13 cellular contexts compared by ENCODE assay signal in the genomic region with DNA sequence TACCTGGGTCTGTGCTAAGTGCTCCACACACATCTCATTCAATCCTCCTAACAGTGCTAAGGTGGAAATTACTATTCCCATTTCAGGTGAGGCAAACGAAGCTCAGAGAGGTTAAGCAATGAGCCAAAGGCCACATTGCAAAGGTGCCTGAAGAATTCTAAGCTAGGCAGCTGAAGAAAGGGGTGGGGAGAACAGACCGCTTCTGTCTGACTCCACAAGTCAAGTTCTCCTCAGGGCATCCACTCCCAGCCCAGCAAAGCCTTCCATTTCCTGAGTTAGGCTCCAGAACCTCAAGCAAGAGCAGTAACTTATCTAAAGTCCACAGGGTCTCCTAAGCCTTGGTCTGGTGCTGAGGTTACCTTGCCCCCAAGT. TPM values are rescaled to one million over a fixed set of nuclear protein-coding genes. Genes with fewer than 3 reads are reported as not detected.
DNase-seq lines count a peak whose midpoint lies in the region; ATAC-seq and TF ChIP-seq lines count a peak whose summit lies in the region.
"Had no signal": no experiment of that assay in that cellular context is flagged by ENCODE, and none has a peak within 500 bp of the region (broad histone marks: within the 10 kb centered on the region; RNA-seq: fewer than 3 reads in every experiment).

No MANE protein-coding gene starts in this region.

- peaks cover 26% of the 10 kb centered on the region for H3K36me3 Mint-ChIP-seq in neural progenitor cell

- H3K79me2 ChIP-seq in neural progenitor cell (ENCODE audit: low read depth), result no peaks in the 10 kb centered on the region

- H3K4me2 ChIP-seq in neural progenitor cell, result no peak overlapping the region

- no peak overlapping the region for H3K9ac ChIP-seq in neural progenitor cell

- peak overlapping the region; percentile 94 for H3K27ac Mint-ChIP-seq in neural progenitor cell

- no peak for TF ChIP-seq CTCF in AG04450 (IDR thresholded peaks at IDR 0.05; ENCODE audit: low read depth, low read length)
- no peak for TF ChIP-seq CTCF in Panc1 (IDR thresholded peaks at IDR 0.05)
- TF ChIP-seq CTCF in neural progenitor cell (IDR thresholded peaks at IDR 0.05), result no peak

- DNase-seq in AG04450 (ENCODE audit: low read depth, low spot score) (no peak), Panc1 (ENCODE audit: low read depth, low spot score) (no peak), epithelial cell of prostate (ENCODE audit: low read depth, low spot score) (no peak), neural progenitor cell (ENCODE audit: low spot score) (no peak), T-helper 2 cell (no peak)
- DNase-seq in stimulated activated CD4-positive, alpha-beta T cell treated with anti-CD3 and anti-CD28 coated beads, Interleukin-12 subunit alpha, Interleukin-12 subunit beta, amount 100 ng/mL, for 4 hours, result no peak
- no peak for DNase-seq in activated CD4-positive, alpha-beta T cell treated with anti-CD3 and anti-CD28 coated beads for 48 hours
- DNase-seq: DMS153, left lung, NCI-H2081, upper lobe of right lung had no signal

- H3K9me3 ChIP-seq in AG04450 (ENCODE audit: control insufficient read depth, insufficient read depth, low read length), result no peaks in the 10 kb centered on the region
- no peaks in the 10 kb centered on the region for H3K9me3 ChIP-seq in Panc1 (ENCODE audit: control insufficient read depth, insufficient read depth, low read depth, low read length)
- no peaks in the 10 kb centered on the region for H3K9me3 ChIP-seq in neural progenitor cell (ENCODE audit: low read depth)
- H3K9me3 ChIP-seq: left lung, upper lobe of right lung had no signal

- CTCF ChIA-PET in AG04450 (lab: Charles Lee) (interaction anchor here (0.8 to 7.7 kb wide), 8 partner anchors 14 to 122 kb away, joined by 3 to 89 read pairs (median 6); no protein-coding TSS in a partner anchor), Panc1 (lab: Charles Lee) (interaction anchor here (0.6 kb wide), 1 partner anchor 8 kb away, joined by 3 read pairs; no protein-coding TSS in a partner anchor)

- H3K4me1 ChIP-seq in Panc1 (ENCODE audit: control insufficient read depth, insufficient read depth, low read length) (peaks cover 85% of the 10 kb centered on the region), neural progenitor cell (peaks cover 39% of the 10 kb centered on the region)

- H3K4me3 ChIP-seq in AG04450 (ENCODE audit: low read depth, low read length) (no peak overlapping the region), Panc1 (ENCODE audit: low read depth in 2 of 2, low read length in 2 of 2) (no peak overlapping the region), neural progenitor cell (no peak overlapping the region)
- H3K4me3 ChIP-seq: K562, left lung, upper lobe of right lung had no signal

- POLR2A ChIA-PET in AG04450 (lab: Yijun Ruan, JAX) (no interaction called here), Panc1 (lab: Charles Lee) (no interaction called here)

- no peak overlapping the region for H3K4me3 Mint-ChIP-seq in neural progenitor cell

- H4K20me1 ChIP-seq in neural progenitor cell (ENCODE audit: low read depth), result no peaks in the 10 kb centered on the region

- intact Hi-C loops in Panc1 (cut with micrococcal nuclease; ENCODE audit: unreplicated experiment), result loop anchor here (5.0 kb wide), 1 partner anchor 70 kb away; no protein-coding TSS in a partner anchor

- ATAC-seq in Panc1, result no peak
- no peak for ATAC-seq in GM18861 (IDR thresholded peaks at IDR 0.05; ENCODE audit: unreplicated experiment)
- ATAC-seq: K562, left lung, upper lobe of right lung had no signal

- peak overlapping the region; percentile 100 for H3K27ac ChIP-seq in AG04450 (ENCODE audit: low read depth, low read length)
- H3K27ac ChIP-seq in Panc1 (ENCODE audit: low read length), result peak overlapping the region; percentile 95
- peak overlapping the region; percentile 74 for H3K27ac ChIP-seq in epithelial cell of prostate
- no peak overlapping the region for H3K27ac ChIP-seq in neural progenitor cell
- H3K27ac ChIP-seq: left lung, upper lobe of right lung had no signal

- no peak overlapping the region for H2AFZ ChIP-seq in neural progenitor cell (replicated peaks)

- no peaks in the 10 kb centered on the region for H3K27me3 ChIP-seq in AG04450 (ENCODE audit: control insufficient read depth, insufficient read depth, low read length)
- H3K27me3 ChIP-seq in Panc1 (ENCODE audit: control insufficient read depth, insufficient read depth, low read length), result no peaks in the 10 kb centered on the region
- H3K27me3 ChIP-seq in neural progenitor cell, result peaks cover 30% of the 10 kb centered on the region
- H3K27me3 ChIP-seq: upper lobe of right lung had no signal

- no peaks in the 10 kb centered on the region for H3K9me3 Mint-ChIP-seq in neural progenitor cell

- no TSS peak for BruUV-seq in Panc1 (replicated peaks; lab: Mats Ljungman, UMichigan)

- H3K36me3 ChIP-seq in Panc1 (ENCODE audit: control insufficient read depth, insufficient read depth, low read length) (no peaks in the 10 kb centered on the region), neural progenitor cell (no peaks in the 10 kb centered on the region)

- peaks cover 78% of the 10 kb centered on the region for H3K4me1 Mint-ChIP-seq in neural progenitor cell

- in situ Hi-C loops in Panc1 (cut with HindIII; ENCODE audit: low pct_unique_long_range_greater_than_20kb, low sequenced_read_pairs), result no loop called here

- peaks cover 10% of the 10 kb centered on the region for H3K27me3 Mint-ChIP-seq in neural progenitor cell (ENCODE audit: insufficient read depth, low read depth)

- H3F3A ChIP-seq in neural progenitor cell (ENCODE audit: low read depth), result peaks cover 38% of the 10 kb centered on the region

RNA-seq across cellular contexts. Expression of a gene that starts 27.0 kb away (rescaled TPM):
- 27.5 and 34.1 TPM in 2 replicates for polyA plus RNA-seq in AG04450 (2011; rRNA removed)
- 13.6 and 26.1 TPM in 2 replicates for polyA minus RNA-seq in AG04450 (2011; rRNA and poly(A)+ RNA removed)
- 85.4 TPM for total RNA-seq in Panc1 (2021; ENCODE audit: unreplicated experiment)
- polyA plus RNA-seq in Panc1 (2012; ENCODE audit: insufficient read length), result 76.8 TPM
- 16.4 and 33.3 TPM in 2 replicates for total RNA-seq in neural progenitor cell (ENCODE audit: low replicate concordance)
